8 cellular contexts compared by ENCODE assay signal in genomic region chr4:140094701-140095420, GRCh38. TPM values are rescaled to one million over a fixed set of nuclear protein-coding genes. Genes with fewer than 3 reads are reported as not detected.
DNase-seq lines count a peak whose midpoint lies in the region; TF ChIP-seq lines count a peak whose summit lies in the region.

No MANE protein-coding gene starts in this region.

- CTCF ChIA-PET in MCF 10A (lab: Yijun Ruan, JAX), result interaction anchor here (0.8 to 1.6 kb wide), 3 partner anchors 25 to 362 kb away, joined by 3 to 4 read pairs (median 3); no protein-coding TSS in a partner anchor

- no peak for TF ChIP-seq POLR2A in lower leg skin (IDR thresholded peaks at IDR 0.05)

- in situ Hi-C loops in ACHN (cut with HindIII; ENCODE audit: low pct_ligation_motif_present, low pct_unique_long_range_greater_than_20kb, low sequenced_read_pairs), result no loop called here

- H3K4me3 ChIP-seq in Jurkat, Clone E6-1 (ENCODE audit: low read length), result peak overlapping the region; percentile 32
- H3K4me3 ChIP-seq in lower leg skin (ENCODE audit: low read depth, poor library complexity, severe bottlenecking), result no peak overlapping the region

- H3K4me1 Mint-ChIP-seq in MCF 10A (ENCODE audit: insufficient read depth, unreplicated experiment), result peaks cover 58% of the 10 kb centered on the region

- TF ChIP-seq CTCF in MCF 10A (IDR thresholded peaks at IDR 0.05; ENCODE audit: unreplicated experiment), result no peak
- TF ChIP-seq CTCF in lower leg skin (IDR thresholded peaks at IDR 0.05), result no peak

- H3K9me3 Mint-ChIP-seq in MCF 10A (ENCODE audit: unreplicated experiment), result no peaks in the 10 kb centered on the region

- peak overlapping the region; percentile 67 for H3K4me3 Mint-ChIP-seq in MCF 10A (ENCODE audit: unreplicated experiment)

- no TSS peak for BruUV-seq in MCF 10A (replicated peaks; lab: Mats Ljungman, UMichigan)

- WGBS in lower leg skin, 2 donors, result 58 to 66% methylated on average over 11 of the region's 11 CpGs

- intact Hi-C loops in MCF 10A (cut with micrococcal nuclease), result loop anchor here (5.0 kb wide), 1 partner anchor 57 kb away; the partner anchor contains the start of gene MAML3
- intact Hi-C loops in lower leg skin (cut with DNase I; ENCODE audit: low total_unique reads), result no loop called here

- peak overlapping the region; percentile 76 for H3K27ac Mint-ChIP-seq in MCF 10A (ENCODE audit: low read depth, unreplicated experiment)

- no peaks in the 10 kb centered on the region for H3K27me3 Mint-ChIP-seq in MCF 10A (ENCODE audit: insufficient read depth, unreplicated experiment)

- H3K36me3 Mint-ChIP-seq in MCF 10A (ENCODE audit: insufficient read depth, unreplicated experiment), result no peaks in the 10 kb centered on the region

- POLR2A ChIA-PET in MCF 10A (lab: Yijun Ruan, JAX), result interaction anchor here (0.5 to 1.7 kb wide), 8 partner anchors 8 to 429 kb away, joined by 3 to 5 read pairs (median 4); partner anchors contain the start of gene MGST2

- DNase-seq in Jurkat, Clone E6-1 (ENCODE audit: low read depth, low spot score), result no peak
- DNase-seq in T-helper 22 cell (ENCODE audit: low read depth) (peak; percentile 38), MCF 10A (ENCODE audit: unreplicated experiment) (no peak), lower leg skin (ENCODE audit: low spot score in 2 of 2) (peak; percentile 63 to 90), inferior parietal cortex (ENCODE audit: extremely low spot score) (no peak), ACHN (no peak), DMS114 treated with DMSO at 0.1 percent for 48 hours (lab: John Stamatoyannopoulos, UW; ENCODE audit: unreplicated experiment) (no peak)
- peak in 2 of 3 donors; percentile 56 to 57 for DNase-seq in stimulated activated CD4-positive, alpha-beta T cell treated with anti-CD3 and anti-CD28 coated beads, TNF-alpha, amount 100 ng/mL, for 48 hours (ENCODE audit: low read depth in 3 of 3)

RNA-seq across cellular contexts. Expression of gene MAML3, which starts 59.1 kb away (rescaled TPM):
- polyA plus RNA-seq in Jurkat, Clone E6-1 (2012; ENCODE audit: insufficient read depth, insufficient read length), result 1.7 TPM
- total RNA-seq in MCF 10A (2022) (0.89 and 1.7 TPM in 2 replicates), lower leg skin (10 to 100 TPM; 21.2 to 28.4 (median 22.1) TPM)

Comparison
In these comparisons a context has a peak if more than half of its experiments do, and no peak if none do; other contexts are left out.
1. DNase-seq: peak in T-helper 22 cell (single experiment), lower leg skin (2 of 2) and stimulated activated CD4-positive, alpha-beta T cell treated with anti-CD3 and anti-CD28 coated beads, TNF-alpha, amount 100 ng/mL, for 48 hours (2 of 3); none in Jurkat, Clone E6-1 (single experiment), MCF 10A (single experiment), inferior parietal cortex (single experiment), ACHN (single experiment) and DMS114 treated with DMSO at 0.1 percent for 48 hours (single experiment).